In genomic region chr1:10778640-10779039, GRCh38 we compare ENCODE assay signal across 1 cellular context.
TF ChIP-seq lines count a peak whose summit lies in the region.

No MANE protein-coding gene starts in this region.

TF ChIP-seq in GM23338, 12 proteins besides CTCF, POLR2A, EP300 and RAD21 (continued from another document):
- TF ChIP-seq, protein P1, sequence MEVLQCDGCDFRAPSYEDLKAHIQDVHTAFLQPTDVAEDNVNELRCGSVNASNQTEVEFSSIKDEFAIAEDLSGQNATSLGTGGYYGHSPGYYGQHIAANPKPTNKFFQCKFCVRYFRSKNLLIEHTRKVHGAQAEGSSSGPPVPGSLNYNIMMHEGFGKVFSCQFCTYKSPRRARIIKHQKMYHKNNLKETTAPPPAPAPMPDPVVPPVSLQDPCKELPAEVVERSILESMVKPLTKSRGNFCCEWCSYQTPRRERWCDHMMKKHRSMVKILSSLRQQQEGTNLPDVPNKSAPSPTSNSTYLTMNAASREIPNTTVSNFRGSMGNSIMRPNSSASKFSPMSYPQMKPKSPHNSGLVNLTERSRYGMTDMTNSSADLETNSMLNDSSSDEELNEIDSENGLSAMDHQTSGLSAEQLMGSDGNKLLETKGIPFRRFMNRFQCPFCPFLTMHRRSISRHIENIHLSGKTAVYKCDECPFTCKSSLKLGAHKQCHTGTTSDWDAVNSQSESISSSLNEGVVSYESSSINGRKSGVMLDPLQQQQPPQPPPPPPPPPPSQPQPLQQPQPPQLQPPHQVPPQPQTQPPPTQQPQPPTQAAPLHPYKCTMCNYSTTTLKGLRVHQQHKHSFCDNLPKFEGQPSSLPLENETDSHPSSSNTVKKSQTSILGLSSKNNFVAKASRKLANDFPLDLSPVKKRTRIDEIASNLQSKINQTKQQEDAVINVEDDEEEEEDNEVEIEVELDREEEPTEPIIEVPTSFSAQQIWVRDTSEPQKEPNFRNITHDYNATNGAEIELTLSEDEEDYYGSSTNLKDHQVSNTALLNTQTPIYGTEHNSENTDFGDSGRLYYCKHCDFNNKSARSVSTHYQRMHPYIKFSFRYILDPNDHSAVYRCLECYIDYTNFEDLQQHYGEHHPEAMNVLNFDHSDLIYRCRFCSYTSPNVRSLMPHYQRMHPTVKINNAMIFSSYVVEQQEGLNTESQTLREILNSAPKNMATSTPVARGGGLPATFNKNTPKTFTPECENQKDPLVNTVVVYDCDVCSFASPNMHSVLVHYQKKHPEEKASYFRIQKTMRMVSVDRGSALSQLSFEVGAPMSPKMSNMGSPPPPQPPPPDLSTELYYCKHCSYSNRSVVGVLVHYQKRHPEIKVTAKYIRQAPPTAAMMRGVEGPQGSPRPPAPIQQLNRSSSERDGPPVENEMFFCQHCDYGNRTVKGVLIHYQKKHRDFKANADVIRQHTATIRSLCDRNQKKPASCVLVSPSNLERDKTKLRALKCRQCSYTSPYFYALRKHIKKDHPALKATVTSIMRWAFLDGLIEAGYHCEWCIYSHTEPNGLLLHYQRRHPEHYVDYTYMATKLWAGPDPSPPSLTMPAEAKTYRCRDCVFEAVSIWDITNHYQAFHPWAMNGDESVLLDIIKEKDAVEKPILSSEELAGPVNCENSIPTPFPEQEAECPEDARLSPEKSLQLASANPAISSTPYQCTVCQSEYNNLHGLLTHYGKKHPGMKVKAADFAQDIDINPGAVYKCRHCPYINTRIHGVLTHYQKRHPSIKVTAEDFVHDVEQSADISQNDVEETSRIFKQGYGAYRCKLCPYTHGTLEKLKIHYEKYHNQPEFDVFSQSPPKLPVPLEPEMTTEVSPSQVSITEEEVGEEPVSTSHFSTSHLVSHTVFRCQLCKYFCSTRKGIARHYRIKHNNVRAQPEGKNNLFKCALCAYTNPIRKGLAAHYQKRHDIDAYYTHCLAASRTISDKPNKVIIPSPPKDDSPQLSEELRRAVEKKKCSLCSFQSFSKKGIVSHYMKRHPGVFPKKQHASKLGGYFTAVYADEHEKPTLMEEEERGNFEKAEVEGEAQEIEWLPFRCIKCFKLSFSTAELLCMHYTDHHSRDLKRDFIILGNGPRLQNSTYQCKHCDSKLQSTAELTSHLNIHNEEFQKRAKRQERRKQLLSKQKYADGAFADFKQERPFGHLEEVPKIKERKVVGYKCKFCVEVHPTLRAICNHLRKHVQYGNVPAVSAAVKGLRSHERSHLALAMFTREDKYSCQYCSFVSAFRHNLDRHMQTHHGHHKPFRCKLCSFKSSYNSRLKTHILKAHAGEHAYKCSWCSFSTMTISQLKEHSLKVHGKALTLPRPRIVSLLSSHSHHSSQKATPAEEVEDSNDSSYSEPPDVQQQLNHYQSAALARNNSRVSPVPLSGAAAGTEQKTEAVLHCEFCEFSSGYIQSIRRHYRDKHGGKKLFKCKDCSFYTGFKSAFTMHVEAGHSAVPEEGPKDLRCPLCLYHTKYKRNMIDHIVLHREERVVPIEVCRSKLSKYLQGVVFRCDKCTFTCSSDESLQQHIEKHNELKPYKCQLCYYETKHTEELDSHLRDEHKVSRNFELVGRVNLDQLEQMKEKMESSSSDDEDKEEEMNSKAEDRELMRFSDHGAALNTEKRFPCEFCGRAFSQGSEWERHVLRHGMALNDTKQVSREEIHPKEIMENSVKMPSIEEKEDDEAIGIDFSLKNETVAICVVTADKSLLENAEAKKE (CRISPR knock-in tag; IDR thresholded peaks at IDR 0.05): no peak
- TF ChIP-seq, protein P2, sequence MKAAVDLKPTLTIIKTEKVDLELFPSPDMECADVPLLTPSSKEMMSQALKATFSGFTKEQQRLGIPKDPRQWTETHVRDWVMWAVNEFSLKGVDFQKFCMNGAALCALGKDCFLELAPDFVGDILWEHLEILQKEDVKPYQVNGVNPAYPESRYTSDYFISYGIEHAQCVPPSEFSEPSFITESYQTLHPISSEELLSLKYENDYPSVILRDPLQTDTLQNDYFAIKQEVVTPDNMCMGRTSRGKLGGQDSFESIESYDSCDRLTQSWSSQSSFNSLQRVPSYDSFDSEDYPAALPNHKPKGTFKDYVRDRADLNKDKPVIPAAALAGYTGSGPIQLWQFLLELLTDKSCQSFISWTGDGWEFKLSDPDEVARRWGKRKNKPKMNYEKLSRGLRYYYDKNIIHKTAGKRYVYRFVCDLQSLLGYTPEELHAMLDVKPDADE (IDR thresholded peaks at IDR 0.05): no peak
- TF ChIP-seq ZNF331 (CRISPR knock-in tag; IDR thresholded peaks at IDR 0.05; ENCODE audit: low read depth) (no peak), NANOG (IDR thresholded peaks at IDR 0.05; ENCODE audit: borderline replicate concordance) (no peak), STAT1 (IDR thresholded peaks at IDR 0.05; ENCODE audit: unreplicated experiment) (no peak), EZH2 (IDR thresholded peaks at IDR 0.05; ENCODE audit: low read depth, unreplicated experiment) (no peak), JUNB (IDR thresholded peaks at IDR 0.05; ENCODE audit: unreplicated experiment) (no peak), CREB1 (CRISPR knock-in tag; IDR thresholded peaks at IDR 0.05; ENCODE audit: low read depth) (no peak)
